In the genomic region with DNA sequence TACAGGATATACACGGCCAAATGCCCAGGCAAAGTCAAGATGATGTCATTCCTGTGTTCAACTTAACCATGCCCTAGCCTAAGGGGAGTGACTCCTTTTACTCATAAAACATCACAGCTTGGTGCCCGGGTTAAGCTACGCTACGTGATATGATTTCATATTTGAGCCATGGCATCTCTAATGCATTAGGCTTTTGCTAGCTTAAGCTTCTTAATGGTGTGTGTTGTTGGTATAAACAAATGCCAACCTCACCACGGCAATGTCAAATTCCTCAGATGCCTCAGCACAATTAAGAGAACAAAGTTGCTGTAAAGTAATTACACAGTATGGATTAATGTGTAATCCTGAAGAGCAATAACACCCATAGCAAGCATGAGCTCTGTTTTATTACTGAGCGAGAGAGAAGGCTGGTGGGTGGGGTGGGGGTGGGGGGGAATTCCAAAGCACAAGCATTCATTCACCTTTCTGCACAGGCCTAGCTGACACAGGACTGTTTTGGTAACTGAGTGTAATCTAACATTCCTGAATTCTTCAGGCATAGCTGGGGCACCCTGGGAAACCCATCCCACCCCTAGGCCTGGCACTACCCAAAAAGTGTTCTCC, we compare ENCODE assay signal across 14 cellular contexts. TPM values are rescaled to one million over a fixed set of nuclear protein-coding genes. Genes with fewer than 3 reads are reported as not detected.
DNase-seq lines count a peak whose midpoint lies in the region; ATAC-seq, FAIRE-seq and TF ChIP-seq lines count a peak whose summit lies in the region.
"Had no signal": no experiment of that assay in that cellular context is flagged by ENCODE, and none has a peak within 500 bp of the region (broad histone marks: within the 10 kb centered on the region; RNA-seq: fewer than 3 reads in every experiment).

No MANE protein-coding gene starts in this region.

- no peak overlapping the region for H2BK12ac ChIP-seq in H9 (ENCODE audit: insufficient read length, low read depth, low read length)

- H3K4me3 Mint-ChIP-seq in GM23338 (no peak overlapping the region), H9 (no peak overlapping the region)
- H3K4me3 Mint-ChIP-seq: memory B cell had no signal

- no peak overlapping the region for H3K4me2 ChIP-seq in GM23338
- H3K4me2 ChIP-seq in H9 (ENCODE audit: insufficient read depth, insufficient read length, low read length) = no peak overlapping the region

- H3K27me3 Mint-ChIP-seq in GM23338 (ENCODE audit: insufficient read depth, low read depth, poor library complexity) (peaks cover 1% of the 10 kb centered on the region), H9 (ENCODE audit: low read depth) (no peaks in the 10 kb centered on the region; the same call in 1 of the 2 replicates)

- H3K79me2 ChIP-seq in GM23338 (replicated peaks; ENCODE audit: insufficient read depth) (no peaks in the 10 kb centered on the region), H9 (ENCODE audit: insufficient read depth, low read length) (no peaks in the 10 kb centered on the region)

- H3K4me1 Mint-ChIP-seq in GM23338 (no peaks in the 10 kb centered on the region), H9 (no peaks in the 10 kb centered on the region; a peak in 1 of 4 replicates)
- H3K4me1 Mint-ChIP-seq: memory B cell had no signal

- H2BK5ac ChIP-seq in H9 (ENCODE audit: insufficient read length, low read length) = no peak overlapping the region

- no peak overlapping the region for H2AK5ac ChIP-seq in H9 (ENCODE audit: insufficient read length, low read length)

- no peak overlapping the region for H3K18ac ChIP-seq in H9 (ENCODE audit: insufficient read length, low read depth, low read length)

- WGBS in H9 (ENCODE audit: extremely low coverage, insufficient read length, low lambda C conversion rate) = no CpG with 5 or more reads among the region's 6 CpGs

- no peak overlapping the region for H4K5ac ChIP-seq in H9 (ENCODE audit: insufficient read length, low read depth, low read length)

- ATAC-seq in esophagus mucosa (peak; percentile 99), GM23338 (no peak)
- ATAC-seq: K562 had no signal

- H3K36me3 ChIP-seq in Peyer's patch (no peaks in the 10 kb centered on the region), muscle layer of duodenum (ENCODE audit: control insufficient read depth in 1 of 2, insufficient read depth in 2 of 2, low read length in 2 of 2) (no peaks in the 10 kb centered on the region), GM23338 (ENCODE audit: insufficient read depth) (no peaks in the 10 kb centered on the region)

- H3K9me3 ChIP-seq in Peyer's patch (no peaks in the 10 kb centered on the region), muscle layer of duodenum (ENCODE audit: control insufficient read depth in 1 of 2, low read length in 2 of 2) (no peaks in the 10 kb centered on the region), H9 (ENCODE audit: control insufficient read depth, low read depth, low read length) (no peaks in the 10 kb centered on the region)

- no peaks in the 10 kb centered on the region for H3K27me3 ChIP-seq in Peyer's patch
- no peaks in the 10 kb centered on the region for H3K27me3 ChIP-seq in muscle layer of duodenum (ENCODE audit: low read depth, low read length)
- no peaks in the 10 kb centered on the region for H3K27me3 ChIP-seq in GM23338 (ENCODE audit: insufficient read depth)
- H3K27me3 ChIP-seq in H9 (ENCODE audit: insufficient read depth, low read length) = no peaks in the 10 kb centered on the region

- H3K9me3 Mint-ChIP-seq in GM23338 (no peaks in the 10 kb centered on the region), H9 (no peaks in the 10 kb centered on the region; a peak in 1 of 5 replicates)
- H3K9me3 Mint-ChIP-seq: memory B cell had no signal

- H3T11ph ChIP-seq in H9 (ENCODE audit: low read length) = no peak overlapping the region

- peaks cover 0 to 12% (median 0%) of the 10 kb centered on the region in 4 donors for H3K4me1 ChIP-seq in Peyer's patch
- no peaks in the 10 kb centered on the region for H3K4me1 ChIP-seq in muscle layer of duodenum (ENCODE audit: control insufficient read depth in 1 of 2, insufficient read depth in 2 of 2, low read length in 2 of 2)
- H3K4me1 ChIP-seq in GM23338 (ENCODE audit: insufficient read depth) = no peaks in the 10 kb centered on the region
- no peaks in the 10 kb centered on the region for H3K4me1 ChIP-seq in H9 (ENCODE audit: insufficient read depth, low read length)

- H3K27ac Mint-ChIP-seq in GM23338 (no peak overlapping the region), H9 (no peak overlapping the region)
- H3K27ac Mint-ChIP-seq: memory B cell had no signal

- H3F3A ChIP-seq in GM23338 (replicated peaks; ENCODE audit: low read depth) = no peaks in the 10 kb centered on the region

- DNase-seq in Peyer's patch = peak in 1 of 3 donors; percentile 65
- no peak for DNase-seq in GM23338 (ENCODE audit: low spot score)
- DNase-seq in H9 = no peak
- no peak for DNase-seq in NCI-H187 treated with DMSO at 0.1 percent for 48 hours (lab: John Stamatoyannopoulos, UW)
- DNase-seq in NCI-H510A (lab: John Stamatoyannopoulos, UW) = no peak
- DNase-seq: aorta, NCI-H446 treated with DMSO at 0.1 percent for 48 hours, T-helper 1 cell had no signal

- no peak overlapping the region for H2BK15ac ChIP-seq in H9 (ENCODE audit: low read depth, low read length)

- H2BK20ac ChIP-seq in H9 (ENCODE audit: low read depth, low read length, poor library complexity, severe bottlenecking) = no peak overlapping the region

- H3K36me3 Mint-ChIP-seq in GM23338 (ENCODE audit: low read depth) = no peaks in the 10 kb centered on the region
- no peaks in the 10 kb centered on the region for H3K36me3 Mint-ChIP-seq in H9 (ENCODE audit: insufficient read depth in 1 of 3, low read depth in 3 of 3)
- H3K36me3 Mint-ChIP-seq: memory B cell had no signal

- H3K9me2 ChIP-seq in GM23338 (ENCODE audit: insufficient read depth) = no peaks in the 10 kb centered on the region

- no peaks in the 10 kb centered on the region for H3K23me2 ChIP-seq in H9 (ENCODE audit: insufficient read length, low read depth, low read length, poor library complexity, severe bottlenecking)

- H3K9ac ChIP-seq in H9 (ENCODE audit: extremely low read depth, insufficient read length, low read length) = no peak overlapping the region

- TF ChIP-seq POLR2A in Peyer's patch (IDR thresholded peaks at IDR 0.05) = no peak

- no peaks in the 10 kb centered on the region for H3K79me1 ChIP-seq in H9 (ENCODE audit: insufficient read depth, low read depth, low read length, poor library complexity, severe bottlenecking)

- H3K27ac ChIP-seq in Peyer's patch = peak overlapping the region in 3 of 4 donors; percentile 23 to 83 (median 67)
- peak overlapping the region; percentile 60 for H3K27ac ChIP-seq in muscle layer of duodenum (ENCODE audit: low read length)
- H3K27ac ChIP-seq in GM23338 (ENCODE audit: low read depth) = no peak overlapping the region
- H3K27ac ChIP-seq in H9 (ENCODE audit: insufficient read length, low read depth, low read length) = no peak overlapping the region

- H3K4ac ChIP-seq in H9 (ENCODE audit: low read depth, low read length) = no peak overlapping the region

- H3K56ac ChIP-seq in H9 (ENCODE audit: insufficient read length, low read depth, low read length) = no peak overlapping the region

- H4K91ac ChIP-seq in H9 (ENCODE audit: insufficient read length, low read depth, low read length) = no peak overlapping the region

- no peak for TF ChIP-seq CTCF in Peyer's patch (IDR thresholded peaks at IDR 0.05)
- TF ChIP-seq CTCF in GM23338 (conservative IDR thresholded peaks at IDR 0.05; ENCODE audit: low read depth in 2 of 2) = no peak
- TF ChIP-seq CTCF in H9 (conservative IDR thresholded peaks at IDR 0.05) = no peak

- no peak overlapping the region for H3K14ac ChIP-seq in H9 (ENCODE audit: insufficient read depth, low read length)

- no peak overlapping the region for H3K23ac ChIP-seq in H9 (ENCODE audit: insufficient read length, low read depth, low read length)

- no peaks in the 10 kb centered on the region for H4K20me1 ChIP-seq in GM23338 (replicated peaks; ENCODE audit: insufficient read depth)
- H4K20me1 ChIP-seq in H9 (ENCODE audit: control insufficient read depth, insufficient read depth, insufficient read length) = no peaks in the 10 kb centered on the region

- H3K4me3 ChIP-seq in Peyer's patch (peak overlapping the region in 1 of 4 donors; percentile 4), muscle layer of duodenum (ENCODE audit: low read depth in 1 of 2, low read length in 2 of 2) (no peak overlapping the region), GM23338 (no peak overlapping the region)
- H3K4me3 ChIP-seq: K562 had no signal

- peak; percentile 71 for FAIRE-seq in G401.6 (lab: Jason Lieb, UNC)
- FAIRE-seq: GM12892, K562 had no signal

- H2AFZ ChIP-seq in GM23338 (no peak overlapping the region; the same call in 1 of the 2 replicates), H9 (ENCODE audit: low read length) (no peak overlapping the region)

- no peak overlapping the region for H4K8ac ChIP-seq in H9 (replicated peaks; ENCODE audit: insufficient read length, low read depth, low read length)

- no peak overlapping the region for H2BK120ac ChIP-seq in H9 (ENCODE audit: low read depth, low read length, poor library complexity, severe bottlenecking)

TF ChIP-seq in GM23338, 12 proteins besides CTCF, POLR2A, EP300 and RAD21:
- no peak for TF ChIP-seq JUNB (IDR thresholded peaks at IDR 0.05; ENCODE audit: unreplicated experiment)
- TF ChIP-seq, protein P1, sequence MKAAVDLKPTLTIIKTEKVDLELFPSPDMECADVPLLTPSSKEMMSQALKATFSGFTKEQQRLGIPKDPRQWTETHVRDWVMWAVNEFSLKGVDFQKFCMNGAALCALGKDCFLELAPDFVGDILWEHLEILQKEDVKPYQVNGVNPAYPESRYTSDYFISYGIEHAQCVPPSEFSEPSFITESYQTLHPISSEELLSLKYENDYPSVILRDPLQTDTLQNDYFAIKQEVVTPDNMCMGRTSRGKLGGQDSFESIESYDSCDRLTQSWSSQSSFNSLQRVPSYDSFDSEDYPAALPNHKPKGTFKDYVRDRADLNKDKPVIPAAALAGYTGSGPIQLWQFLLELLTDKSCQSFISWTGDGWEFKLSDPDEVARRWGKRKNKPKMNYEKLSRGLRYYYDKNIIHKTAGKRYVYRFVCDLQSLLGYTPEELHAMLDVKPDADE (IDR thresholded peaks at IDR 0.05) = no peak
- TF ChIP-seq POLR2AphosphoS5 (IDR thresholded peaks at IDR 0.05; ENCODE audit: low read depth) = no peak
- TF ChIP-seq STAT1 (IDR thresholded peaks at IDR 0.05; ENCODE audit: unreplicated experiment) = no peak
- TF ChIP-seq EZH2phosphoT487 (IDR thresholded peaks at IDR 0.05; ENCODE audit: unreplicated experiment) = no peak
- no peak for TF ChIP-seq ZNF114 (CRISPR knock-in tag; IDR thresholded peaks at IDR 0.05)
TF ChIP-seq in GM23338: peak in this region for 0.

RNA-seq across cellular contexts. Expression of gene CNKSR3, which starts 44.7 kb away (rescaled TPM):
- 10 to 100 TPM; 29.6 to 34.5 (median 30.1) TPM for total RNA-seq in Peyer's patch
- 24.5 TPM for total RNA-seq in esophagus mucosa
- total RNA-seq in GM23338 (2014; rRNA removed; shearing (Covaris generic)) = 3.5 and 5.7 TPM in 2 replicates
- 1.9 and 2.0 TPM in 2 replicates for polyA plus RNA-seq in GM23338 (2016; fragmentation: Nextera tagmentation; extraction: Ambion mirVana)
- total RNA-seq in H9 (2021) = 5.6 and 6.4 TPM in 2 replicates

Comparison
In these comparisons a context has a peak if more than half of its experiments do, and no peak if none do; other contexts are left out.
1. H3K27ac ChIP-seq: peak in Peyer's patch (3 of 4) and muscle layer of duodenum (single experiment); none in GM23338 (single experiment) and H9 (single experiment).